In the genomic region with DNA sequence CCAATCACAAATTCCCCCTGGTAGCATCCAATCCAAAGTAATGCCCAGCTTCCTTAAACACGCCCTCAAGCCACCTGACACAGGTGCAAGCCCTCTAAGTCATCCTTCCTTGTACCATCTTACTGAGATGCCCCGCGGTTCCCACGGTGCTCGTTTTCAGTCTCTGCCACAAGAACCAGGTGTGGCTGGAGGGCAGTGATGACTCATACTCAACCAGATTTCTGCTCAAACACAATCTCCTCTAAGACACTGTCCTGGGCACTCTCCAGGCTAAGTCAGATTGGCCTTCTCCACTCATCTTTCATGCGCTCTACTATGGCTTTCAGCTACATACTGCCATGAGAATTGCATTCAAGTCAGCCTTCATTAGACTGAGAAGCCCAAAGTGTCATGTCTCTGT, we compare ENCODE assay signal across 10 cellular contexts. TPM values are rescaled to one million over a fixed set of nuclear protein-coding genes. Genes with fewer than 3 reads are reported as not detected.
A peak's percentile ranks its signal among the peaks of the same experiment; 100 is the strongest.
DNase-seq lines count a peak whose midpoint lies in the region; ATAC-seq and TF ChIP-seq lines count a peak whose summit lies in the region.
"Had no signal": no experiment of that assay in that cellular context is flagged by ENCODE, and none has a peak within 500 bp of the region (broad histone marks: within the 10 kb centered on the region; RNA-seq: fewer than 3 reads in every experiment).

No MANE protein-coding gene starts in this region.

- intact Hi-C loops in thyroid gland (cut with DNase I): no loop called here

- H3K4me3 ChIP-seq in thyroid gland (replicated peaks in 1 of 3): no peak overlapping the region

- H3K36me3 Mint-ChIP-seq in activated naive CD8-positive, alpha-beta T cell treated with anti-CD3 and anti-CD28 coated beads, Interleukin-2, amount 10 ng/mL, durations not matched to agents 7 days and 5 days: peaks cover 17% of the 10 kb centered on the region

- no peaks in the 10 kb centered on the region for H3K9me3 ChIP-seq in thyroid gland

- TF ChIP-seq POLR2A in GM19099 (IDR thresholded peaks at IDR 0.05; ENCODE audit: extremely low read depth, insufficient read length, low read depth) (peak; percentile 37), thyroid gland (IDR thresholded peaks at IDR 0.05) (no peak)

- ATAC-seq in HG03439 (IDR thresholded peaks at IDR 0.05; ENCODE audit: unreplicated experiment): peak; percentile 36
- no peak for ATAC-seq in activated naive CD8-positive, alpha-beta T cell treated with anti-CD3 and anti-CD28 coated beads, Interleukin-2, amount 10 ng/mL, durations not matched to agents 7 days and 5 days (ENCODE audit: low read depth)
- no peak for ATAC-seq in HG03159 (IDR thresholded peaks at IDR 0.05; ENCODE audit: unreplicated experiment)

- no peak overlapping the region for H3K27ac ChIP-seq in thyroid gland

- no peaks in the 10 kb centered on the region for H3K27me3 ChIP-seq in thyroid gland

- no peak overlapping the region for H3K4me3 Mint-ChIP-seq in activated naive CD8-positive, alpha-beta T cell treated with anti-CD3 and anti-CD28 coated beads, Interleukin-2, amount 10 ng/mL, durations not matched to agents 7 days and 5 days

- 94 to 97% methylated on average over 6 of the region's 6 CpGs for WGBS in thyroid gland, 2 donors

- no peaks in the 10 kb centered on the region for H3K36me3 ChIP-seq in thyroid gland

- peak; percentile 10 for DNase-seq in COLO668 (lab: John Stamatoyannopoulos, UW; ENCODE audit: unreplicated experiment)
- no peak for DNase-seq in activated naive CD8-positive, alpha-beta T cell treated with anti-CD3 and anti-CD28 coated beads, Interleukin-2, amount 10 ng/mL, durations not matched to agents 7 days and 5 days
- DNase-seq in thyroid gland: no peak
- no peak for DNase-seq in NCI-H2171 treated with DMSO at 0.1 percent for 48 hours (lab: John Stamatoyannopoulos, UW)
- no peak for DNase-seq in DMS79 treated with DMSO at 0.1 percent for 48 hours (lab: John Stamatoyannopoulos, UW)
- DNase-seq: IMR-90 had no signal

- H3K4me1 ChIP-seq in thyroid gland: peaks cover 0 to 3% of the 10 kb centered on the region in 2 donors

- no peak for TF ChIP-seq CTCF in thyroid gland (IDR thresholded peaks at IDR 0.05)

- no peaks in the 10 kb centered on the region for H3K27me3 Mint-ChIP-seq in activated naive CD8-positive, alpha-beta T cell treated with anti-CD3 and anti-CD28 coated beads, Interleukin-2, amount 10 ng/mL, durations not matched to agents 7 days and 5 days
- H3K27me3 Mint-ChIP-seq: T-cell had no signal

- H3K27ac Mint-ChIP-seq in activated naive CD8-positive, alpha-beta T cell treated with anti-CD3 and anti-CD28 coated beads, Interleukin-2, amount 10 ng/mL, durations not matched to agents 7 days and 5 days: peak overlapping the region; percentile 17

- H3K9me3 Mint-ChIP-seq in activated naive CD8-positive, alpha-beta T cell treated with anti-CD3 and anti-CD28 coated beads, Interleukin-2, amount 10 ng/mL, durations not matched to agents 7 days and 5 days: no peaks in the 10 kb centered on the region
- H3K9me3 Mint-ChIP-seq: T-cell had no signal

- POLR2A ChIA-PET in activated naive CD8-positive, alpha-beta T cell treated with anti-CD3 and anti-CD28 coated beads, Interleukin-2, amount 10 ng/mL, durations not matched to agents 7 days and 5 days (lab: Charles Lee): interaction anchor here (1.3 kb wide), 1 partner anchor 29 kb away, joined by 3 read pairs; no protein-coding TSS in a partner anchor

- H3K4me1 Mint-ChIP-seq in activated naive CD8-positive, alpha-beta T cell treated with anti-CD3 and anti-CD28 coated beads, Interleukin-2, amount 10 ng/mL, durations not matched to agents 7 days and 5 days: peaks cover 49% of the 10 kb centered on the region

RNA-seq across cellular contexts. Expression of a gene that starts 3.5 kb away (rescaled TPM):
- total RNA-seq in activated naive CD8-positive, alpha-beta T cell treated with anti-CD3 and anti-CD28 coated beads, Interleukin-2, amount 10 ng/mL, durations not matched to agents 7 days and 5 days: 100 to 1,000 TPM; 108 TPM
- 10 to 100 TPM; 11.7 to 27.6 (median 23.9) TPM for total RNA-seq in thyroid gland
